36 cellular contexts compared by ENCODE assay signal in the genomic region with DNA sequence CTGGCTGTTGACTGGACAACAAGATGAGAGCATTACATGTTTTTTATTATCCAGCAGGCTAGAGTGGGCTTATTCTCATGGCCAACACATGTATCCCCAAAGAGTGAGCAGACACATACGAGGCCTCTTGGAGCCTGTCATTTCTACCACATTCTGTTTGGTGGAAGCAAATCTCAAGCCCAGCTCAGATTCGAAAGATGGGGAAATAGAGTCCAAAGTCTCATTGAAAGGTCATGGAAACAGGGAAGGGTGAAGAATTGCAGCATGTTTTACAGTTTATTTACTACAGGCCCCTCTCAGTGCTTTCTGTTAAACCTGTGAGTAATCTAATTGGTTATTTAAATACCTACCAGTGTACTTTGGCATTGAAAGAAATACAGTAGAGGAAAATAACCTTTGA.
"Had no signal": no experiment of that assay in that cellular context is flagged by ENCODE, and none has a peak within 500 bp of the region (broad histone marks: within the 10 kb centered on the region; RNA-seq: fewer than 3 reads in every experiment).

No MANE protein-coding gene starts in this region.

- H3K4me1 ChIP-seq: adrenal gland, body of pancreas, breast epithelium had no signal

- H3K27ac ChIP-seq: adrenal gland, body of pancreas, brain microvascular endothelial cell, breast epithelium, VCaP had no signal

- DNase-seq: activated CD4-positive, alpha-beta memory T cell treated with anti-CD3 and anti-CD28 coated beads, Interleukin-2, amount 10 ng/mL, durations not matched to agents 7 days and 5 days; activated CD4-positive, alpha-beta T cell treated with anti-CD3 and anti-CD28 coated beads for 1 hour; activated CD4-positive, alpha-beta T cell treated with anti-CD3 and anti-CD28 coated beads for 36 hours; activated CD4-positive, alpha-beta T cell treated with anti-CD3 and anti-CD28 coated beads for 48 hours; activated CD4-positive, alpha-beta T cell treated with anti-CD3 and anti-CD28 coated beads, Interleukin-2, amount 10 ng/mL, durations not matched to agents 7 days and 5 days; activated CD4-positive, alpha-beta T cell treated with anti-CD3 and anti-CD28 coated beads, Interleukin-2, amount 50 U/mL, for 48 hours; activated CD4-positive, CD25-positive, alpha-beta regulatory T cell; activated CD8-positive, alpha-beta memory T cell treated with anti-CD3 and anti-CD28 coated beads for 24 hours; activated CD8-positive, alpha-beta memory T cell treated with anti-CD3 and anti-CD28 coated beads, Interleukin-2, amount 10 ng/mL, durations not matched to agents 7 days and 5 days; activated CD8-positive, alpha-beta memory T cell treated with anti-CD3 and anti-CD28 coated beads, Interleukin-2, amount 50 U/mL, for 48 hours; activated CD8-positive, alpha-beta T cell treated with anti-CD3 and anti-CD28 coated beads, Interleukin-2, amount 10 ng/mL, durations not matched to agents 7 days and 5 days; activated effector memory CD4-positive, alpha-beta T cell treated with Interleukin-2 at 50 U/mL for 16 hours; activated gamma-delta T cell; activated naive CD4-positive, alpha-beta T cell treated with anti-CD3 and anti-CD28 coated beads, Interleukin-2, amount 10 ng/mL, durations not matched to agents 7 days and 5 days; activated naive CD4-positive, alpha-beta T cell treated with Interleukin-2 at 50 U/mL for 16 hours; activated naive CD8-positive, alpha-beta T cell treated with anti-CD3 and anti-CD28 coated beads for 36 hours; activated T-cell treated with anti-CD3 and anti-CD28 coated beads, Interleukin-2, amount 50 U/mL, for 24 hours; activated T-cell treated with anti-CD3 and anti-CD28 coated beads, Interleukin-2, amount 50 U/mL, for 48 hours; adrenal gland; amniotic stem cell; aorta; body of pancreas; brain microvascular endothelial cell; central memory CD4-positive, alpha-beta T cell; T-helper 1 cell; T-helper 2 cell; T-helper 9 cell had no signal

- H3K27me3 ChIP-seq: adrenal gland, body of pancreas, brain microvascular endothelial cell, breast epithelium had no signal

- FAIRE-seq: astrocyte, TTC549 had no signal

- H3K4me3 ChIP-seq: adrenal gland, body of pancreas, breast epithelium had no signal

- H3K4me1 Mint-ChIP-seq: activated CD4-positive, alpha-beta T cell treated with anti-CD3 and anti-CD28 coated beads for 36 hours; activated naive CD4-positive, alpha-beta T cell treated with anti-CD3 and anti-CD28 coated beads, Interleukin-2, amount 10 ng/mL, durations not matched to agents 7 days and 5 days; activated naive CD4-positive, alpha-beta T cell treated with anti-CD3 and anti-CD28 coated beads, Interleukin-2, amount 50 U/mL, for 24 hours had no signal

- H3K4me3 Mint-ChIP-seq: activated CD4-positive, alpha-beta memory T cell treated with anti-CD3 and anti-CD28 coated beads, Interleukin-2, amount 10 ng/mL, durations not matched to agents 7 days and 5 days; activated CD4-positive, alpha-beta T cell treated with anti-CD3 and anti-CD28 coated beads for 36 hours; activated CD4-positive, alpha-beta T cell treated with anti-CD3 and anti-CD28 coated beads, Interleukin-2, amount 10 ng/mL, durations not matched to agents 7 days and 5 days; activated CD8-positive, alpha-beta memory T cell treated with anti-CD3 and anti-CD28 coated beads, Interleukin-2, amount 10 ng/mL, durations not matched to agents 7 days and 5 days; activated CD8-positive, alpha-beta T cell treated with anti-CD3 and anti-CD28 coated beads, Interleukin-2, amount 10 ng/mL, durations not matched to agents 7 days and 5 days; activated naive CD4-positive, alpha-beta T cell treated with anti-CD3 and anti-CD28 coated beads, Interleukin-2, amount 10 ng/mL, durations not matched to agents 7 days and 5 days; activated naive CD4-positive, alpha-beta T cell treated with anti-CD3 and anti-CD28 coated beads, Interleukin-2, amount 50 U/mL, for 24 hours; activated naive CD8-positive, alpha-beta T cell treated with anti-CD3 and anti-CD28 coated beads for 36 hours; activated T-cell treated with anti-CD3 and anti-CD28 coated beads, Interleukin-2, amount 50 U/mL, for 24 hours; T-helper 1 cell treated with Interleukin-12 subunit alpha and Interleukin-12 subunit beta and Interleukin-4 antibody, amounts not matched to agents 30 μg/mL and 1 μg/mL, for 36 hours; T-helper 2 cell treated with Interferon-gamma antibody and Interleukin-4, amounts not matched to agents 5 μg/mL and 100 μg/mL, for 36 hours had no signal

- H3K36me3 Mint-ChIP-seq: activated CD8-positive, alpha-beta memory T cell treated with anti-CD3 and anti-CD28 coated beads, Interleukin-2, amount 10 ng/mL, durations not matched to agents 7 days and 5 days; activated naive CD4-positive, alpha-beta T cell treated with anti-CD3 and anti-CD28 coated beads, Interleukin-2, amount 10 ng/mL, durations not matched to agents 7 days and 5 days; activated naive CD4-positive, alpha-beta T cell treated with anti-CD3 and anti-CD28 coated beads, Interleukin-2, amount 50 U/mL, for 24 hours; activated naive CD8-positive, alpha-beta T cell treated with anti-CD3 and anti-CD28 coated beads for 36 hours had no signal

- ATAC-seq: activated CD4-positive, alpha-beta T cell treated with anti-CD3 and anti-CD28 coated beads for 36 hours; activated CD4-positive, CD25-positive, alpha-beta regulatory T cell treated with anti-CD3 and anti-CD28 coated beads, Interleukin-2, amount 50 U/mL, for 24 hours; activated CD8-positive, alpha-beta memory T cell treated with anti-CD3 and anti-CD28 coated beads, Interleukin-2, amount 10 ng/mL, durations not matched to agents 7 days and 5 days; activated CD8-positive, alpha-beta T cell treated with anti-CD3 and anti-CD28 coated beads, Interleukin-2, amount 10 ng/mL, durations not matched to agents 7 days and 5 days; body of pancreas had no signal

- H3K27ac Mint-ChIP-seq: activated CD4-positive, alpha-beta memory T cell treated with anti-CD3 and anti-CD28 coated beads, Interleukin-2, amount 10 ng/mL, durations not matched to agents 7 days and 5 days; activated CD4-positive, alpha-beta T cell treated with anti-CD3 and anti-CD28 coated beads for 36 hours; activated CD4-positive, alpha-beta T cell treated with anti-CD3 and anti-CD28 coated beads, Interleukin-2, amount 10 ng/mL, durations not matched to agents 7 days and 5 days; activated CD8-positive, alpha-beta memory T cell treated with anti-CD3 and anti-CD28 coated beads, Interleukin-2, amount 10 ng/mL, durations not matched to agents 7 days and 5 days; activated CD8-positive, alpha-beta T cell treated with anti-CD3 and anti-CD28 coated beads, Interleukin-2, amount 10 ng/mL, durations not matched to agents 7 days and 5 days; activated naive CD4-positive, alpha-beta T cell treated with anti-CD3 and anti-CD28 coated beads, Interleukin-2, amount 10 ng/mL, durations not matched to agents 7 days and 5 days; activated naive CD4-positive, alpha-beta T cell treated with anti-CD3 and anti-CD28 coated beads, Interleukin-2, amount 50 U/mL, for 24 hours; activated naive CD8-positive, alpha-beta T cell treated with anti-CD3 and anti-CD28 coated beads for 36 hours; activated T-cell treated with anti-CD3 and anti-CD28 coated beads, Interleukin-2, amount 50 U/mL, for 24 hours; activated T-helper 2 cell treated with anti-CD3 and anti-CD28 coated beads, Interferon-gamma antibody, Interleukin-2, Interleukin-4, amounts not matched to agents 10 μg/mL and 5 μg/mL and 100 μg/mL, durations not matched to agents 14 hours and 24 hours and 36 hours; T-helper 1 cell treated with Interleukin-12 subunit alpha and Interleukin-12 subunit beta and Interleukin-4 antibody, amounts not matched to agents 30 μg/mL and 1 μg/mL, for 36 hours; T-helper 2 cell treated with Interferon-gamma antibody and Interleukin-4, amounts not matched to agents 5 μg/mL and 100 μg/mL, for 36 hours had no signal

- H3K36me3 ChIP-seq: adrenal gland, brain microvascular endothelial cell, breast epithelium had no signal

- H3K9me3 Mint-ChIP-seq: activated CD4-positive, alpha-beta memory T cell treated with anti-CD3 and anti-CD28 coated beads, Interleukin-2, amount 10 ng/mL, durations not matched to agents 7 days and 5 days; activated CD4-positive, alpha-beta T cell treated with anti-CD3 and anti-CD28 coated beads, Interleukin-2, amount 10 ng/mL, durations not matched to agents 7 days and 5 days; activated naive CD4-positive, alpha-beta T cell treated with anti-CD3 and anti-CD28 coated beads, Interleukin-2, amount 10 ng/mL, durations not matched to agents 7 days and 5 days; activated naive CD4-positive, alpha-beta T cell treated with anti-CD3 and anti-CD28 coated beads, Interleukin-2, amount 50 U/mL, for 24 hours; activated naive CD8-positive, alpha-beta T cell treated with anti-CD3 and anti-CD28 coated beads for 36 hours; activated T-cell treated with anti-CD3 and anti-CD28 coated beads, Interleukin-2, amount 50 U/mL, for 24 hours; activated T-helper 2 cell treated with anti-CD3 and anti-CD28 coated beads, Interferon-gamma antibody, Interleukin-2, Interleukin-4, amounts not matched to agents 10 μg/mL and 5 μg/mL and 100 μg/mL, durations not matched to agents 14 hours and 24 hours and 36 hours; T-helper 1 cell treated with Interleukin-12 subunit alpha and Interleukin-12 subunit beta and Interleukin-4 antibody, amounts not matched to agents 30 μg/mL and 1 μg/mL, for 36 hours; T-helper 2 cell treated with Interferon-gamma antibody and Interleukin-4, amounts not matched to agents 5 μg/mL and 100 μg/mL, for 36 hours had no signal

- H3K9me3 ChIP-seq: adrenal gland, body of pancreas, breast epithelium had no signal
